In the genomic region with DNA sequence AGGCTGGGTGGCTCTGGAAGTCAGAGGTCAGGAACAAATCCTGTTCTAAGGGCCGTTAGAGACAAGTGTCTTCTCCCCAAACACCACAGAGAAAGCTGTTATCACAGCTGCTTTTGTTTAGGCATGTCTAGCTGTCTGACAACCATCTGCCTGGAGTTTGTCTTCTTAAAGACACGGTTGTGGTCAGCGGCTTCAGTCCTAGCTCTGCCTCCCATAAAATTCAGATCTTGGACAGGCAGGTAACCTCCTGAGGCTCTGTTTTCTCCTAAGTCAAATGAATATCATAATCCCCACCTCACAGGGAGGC, we compare ENCODE assay signal across 16 cellular contexts. TPM values are rescaled to one million over a fixed set of nuclear protein-coding genes. Genes with fewer than 3 reads are reported as not detected.
DNase-seq lines count a peak whose midpoint lies in the region; ATAC-seq, FAIRE-seq and TF ChIP-seq lines count a peak whose summit lies in the region.
"Had no signal": no experiment of that assay in that cellular context is flagged by ENCODE, and none has a peak within 500 bp of the region (broad histone marks: within the 10 kb centered on the region; RNA-seq: fewer than 3 reads in every experiment).

No MANE protein-coding gene starts in this region.

- H3F3A ChIP-seq in PC-3 (ENCODE audit: low read length, unreplicated experiment) = peaks cover 21% of the 10 kb centered on the region

- no peak overlapping the region for H3K4me3 Mint-ChIP-seq in effector memory CD8-positive, alpha-beta T cell
- H3K4me3 Mint-ChIP-seq: dendritic cell treated with granulocyte-macrophage colony-stimulating factor and Interleukin-4, amounts not matched to agents 40 ng/mL and 50 ng/mL, for 4 days had no signal

- H3K9me3 ChIP-seq in PC-3 (ENCODE audit: low read length) = no peaks in the 10 kb centered on the region
- no peaks in the 10 kb centered on the region for H3K9me3 ChIP-seq in H1 (ENCODE audit: insufficient read depth in 2 of 2, low read depth in 1 of 2, low read length in 1 of 2)
- no peaks in the 10 kb centered on the region for H3K9me3 ChIP-seq in neuronal stem cell (replicated peaks in 1 of 2; ENCODE audit: control insufficient read depth in 2 of 2, insufficient read depth in 1 of 2, low read depth in 1 of 2, low read length in 2 of 2)

- TF ChIP-seq POLR2A in H1 (IDR thresholded peaks at IDR 0.05; ENCODE audit: control extremely low read depth in 1 of 2, low read depth in 2 of 2, low read length in 2 of 2) = no peak

- POLR2A ChIA-PET in PC-3 (lab: Charles Lee; ENCODE audit: unreplicated experiment) = interaction anchor here (0.6 kb wide), 1 partner anchor 23 kb away, joined by 6 read pairs; no protein-coding TSS in a partner anchor
- POLR2A ChIA-PET in H1 (lab: Charles Lee; ENCODE audit: partially characterized antibody) = interaction anchor here (0.6 to 1.0 kb wide), 2 partner anchors 11 to 485 kb away, joined by 3 read pairs; no protein-coding TSS in a partner anchor

- no TSS peak for BruUV-seq in PC-3 (replicated peaks; lab: Mats Ljungman, UMichigan)

- H4K20me1 ChIP-seq in PC-3 (ENCODE audit: low read length) (peaks cover 23% of the 10 kb centered on the region), H1 (replicated peaks in 1 of 2; ENCODE audit: control insufficient read depth in 1 of 2, insufficient read depth in 2 of 2, low read length in 2 of 2) (no peaks in the 10 kb centered on the region)

- H2BK5ac ChIP-seq in H1 (ENCODE audit: low read depth, low read length) (no peak overlapping the region), neuronal stem cell (ENCODE audit: low read length) (no peak overlapping the region)

- H3K4me2 ChIP-seq in PC-3 (ENCODE audit: low read length) = peak overlapping the region; percentile 97
- H3K4me2 ChIP-seq in H1 (ENCODE audit: insufficient read depth in 1 of 2, low read depth in 2 of 2, low read length in 2 of 2) = no peak overlapping the region
- H3K4me2 ChIP-seq in neuronal stem cell (ENCODE audit: insufficient read depth, low read length, poor library complexity, severe bottlenecking) = no peak overlapping the region

- H3K27ac ChIP-seq in C4-2B (peak overlapping the region; percentile 49), PC-3 (ENCODE audit: low read length) (peak overlapping the region; percentile 96), H1 (ENCODE audit: low read depth, low read length) (no peak overlapping the region), neuronal stem cell (replicated peaks; ENCODE audit: low read length) (no peak overlapping the region)

- no peak overlapping the region for H4K5ac ChIP-seq in H1 (ENCODE audit: insufficient read length, low read depth, low read length)

- H2BK12ac ChIP-seq in H1 (ENCODE audit: low read depth, low read length) = no peak overlapping the region
- no peak overlapping the region for H2BK12ac ChIP-seq in neuronal stem cell (ENCODE audit: low read length)

- H3K4me3 ChIP-seq in PC-3 (ENCODE audit: low read length) (no peak overlapping the region), H1 (ENCODE audit: extremely low read depth in 1 of 4, insufficient read depth in 2 of 4, low read depth in 3 of 4, low read length in 4 of 4) (no peak overlapping the region), neuronal stem cell (ENCODE audit: low read length in 2 of 2) (no peak overlapping the region)

- H3K56ac ChIP-seq in H1 (replicated peaks; ENCODE audit: insufficient read length, low read depth, low read length) = no peak overlapping the region

- 90% methylated on average over 3 of the region's 3 CpGs; no CpG with 5 or more reads in 1 of the 2 experiments for WGBS in H1 (ENCODE audit: extremely low coverage in 1 of 2, insufficient coverage in 1 of 2, insufficient read length in 1 of 2, insufficient replicate concordance in 2 of 2, low coverage in 1 of 2, low lambda C conversion rate in 2 of 2, missing lambda C conversion rate in 1 of 2), 2 experiments
- WGBS in neuronal stem cell (ENCODE audit: extremely low coverage in 2 of 2, insufficient read length in 2 of 2, insufficient replicate concordance in 1 of 2), 2 donors = no CpG with 5 or more reads among the region's 3 CpGs

- H4K8ac ChIP-seq in H1 (ENCODE audit: extremely low read depth, insufficient read depth, low read length) = no peak overlapping the region
- H4K8ac ChIP-seq in neuronal stem cell (ENCODE audit: low read depth, low read length) = no peak overlapping the region

- H3K36me3 Mint-ChIP-seq in effector memory CD8-positive, alpha-beta T cell (ENCODE audit: insufficient read depth) = peaks cover 4% of the 10 kb centered on the region

- H3K79me1 ChIP-seq in H1 (ENCODE audit: low read depth, low read length) (no peaks in the 10 kb centered on the region), neuronal stem cell (ENCODE audit: low read depth, low read length) (no peaks in the 10 kb centered on the region)

- H3K23me2 ChIP-seq in H1 (ENCODE audit: low read depth, low read length) = peaks cover 15% of the 10 kb centered on the region

- no peak for TF ChIP-seq EP300 in H1 (IDR thresholded peaks at IDR 0.05; ENCODE audit: borderline replicate concordance in 1 of 2, low read depth in 2 of 2, low read length in 2 of 2)

- H3K14ac ChIP-seq in H1 (ENCODE audit: insufficient read length) (no peak overlapping the region), neuronal stem cell (ENCODE audit: low read length) (no peak overlapping the region)

- intact Hi-C loops in PC-3 (cut with micrococcal nuclease) = no loop called here

- no peaks in the 10 kb centered on the region for H3K9me3 Mint-ChIP-seq in effector memory CD8-positive, alpha-beta T cell
- H3K9me3 Mint-ChIP-seq: dendritic cell treated with granulocyte-macrophage colony-stimulating factor and Interleukin-4, amounts not matched to agents 40 ng/mL and 50 ng/mL, for 4 days had no signal

- peaks cover 58% of the 10 kb centered on the region for H3K79me2 ChIP-seq in PC-3 (ENCODE audit: low read length)
- no peaks in the 10 kb centered on the region for H3K79me2 ChIP-seq in H1 (ENCODE audit: control insufficient read depth in 1 of 2, insufficient read depth in 2 of 2, low read length in 2 of 2)

- no peak for TF ChIP-seq RAD21 in H1 (IDR thresholded peaks at IDR 0.05 in 1 of 2, conservative IDR thresholded peaks at IDR 0.05 in 1 of 2; ENCODE audit: low read depth in 2 of 2, low read length in 2 of 2)

- H3K4me1 Mint-ChIP-seq in effector memory CD8-positive, alpha-beta T cell (ENCODE audit: low read depth in 2 of 2) = peaks cover 30 to 31% of the 10 kb centered on the region in 2 donors

- no peak for FAIRE-seq in H1 (lab: Jason Lieb, UNC)

- no peak overlapping the region for H3K4ac ChIP-seq in H1 (replicated peaks; ENCODE audit: insufficient read length, low read depth, low read length)
- no peak overlapping the region for H3K4ac ChIP-seq in neuronal stem cell (ENCODE audit: low read length)

- 0 out of 2 replicates have a peak overlapping the region, but pooled peaks have one; percentile 24 for H2BK20ac ChIP-seq in H1 (ENCODE audit: low read length)

- H3K9me2 ChIP-seq in PC-3 (replicated peaks; ENCODE audit: low read length) = no peaks in the 10 kb centered on the region

- H2AFZ ChIP-seq in PC-3 (ENCODE audit: low read length) (no peak overlapping the region), H1 (ENCODE audit: low read length) (no peak overlapping the region), neuronal stem cell (ENCODE audit: low read length) (peak overlapping the region; percentile 53)

- TF ChIP-seq CTCF in C4-2B (conservative IDR thresholded peaks at IDR 0.05) (no peak), PC-3 (conservative IDR thresholded peaks at IDR 0.05; ENCODE audit: low read depth, low read length) (no peak), H1 (IDR thresholded peaks at IDR 0.05; ENCODE audit: control extremely low read depth in 1 of 3, insufficient read depth in 1 of 3, low read depth in 1 of 3, low read length in 3 of 3) (no peak)

- H2AK5ac ChIP-seq in H1 (ENCODE audit: low read depth, low read length) (no peak overlapping the region), neuronal stem cell (ENCODE audit: low read depth, low read length) (no peak overlapping the region)

- H3K23ac ChIP-seq in H1 (ENCODE audit: insufficient read length) = no peak overlapping the region
- no peak overlapping the region for H3K23ac ChIP-seq in neuronal stem cell (ENCODE audit: low read depth, low read length, poor library complexity)

- DNase-seq in PC-3 = no peak
- no peak for DNase-seq in H1 (ENCODE audit: low read depth in 1 of 2, low spot score in 2 of 2)
- no peak for DNase-seq in neuronal stem cell (ENCODE audit: low spot score)
- DNase-seq in NCI-H2029 treated with DMSO at 0.1 percent for 48 hours (lab: John Stamatoyannopoulos, UW) = no peak
- DNase-seq in effector memory CD8-positive, alpha-beta T cell = no peak
- DNase-seq: activated naive CD4-positive, alpha-beta T cell; head of caudate nucleus; NCI-H1417 treated with DMSO at 0.1 percent for 48 hours; T-helper 9 cell had no signal

- H3K9ac ChIP-seq in PC-3 (ENCODE audit: low read length) (peak overlapping the region; percentile 78; the same call in 1 of the 2 replicates), H1 (replicated peaks in 1 of 4; ENCODE audit: extremely low read depth in 1 of 4, low read depth in 3 of 4, low read length in 3 of 4) (no peak overlapping the region), neuronal stem cell (ENCODE audit: low read depth, low read length, poor library complexity) (peak overlapping the region; percentile 15)

- H2BK15ac ChIP-seq in H1 (ENCODE audit: low read length) = no peak overlapping the region
- no peak overlapping the region for H2BK15ac ChIP-seq in neuronal stem cell (ENCODE audit: low read length)

- no peak for ATAC-seq in PC-3
- no peak for ATAC-seq in GM21723 (IDR thresholded peaks at IDR 0.05; ENCODE audit: unreplicated experiment)
- ATAC-seq in HG03439 (IDR thresholded peaks at IDR 0.05; ENCODE audit: unreplicated experiment) = no peak
- no peak for ATAC-seq in effector memory CD8-positive, alpha-beta T cell (replicated peaks)

- no peak overlapping the region for H3K27ac Mint-ChIP-seq in effector memory CD8-positive, alpha-beta T cell
- H3K27ac Mint-ChIP-seq: CD14-positive monocyte; dendritic cell treated with granulocyte-macrophage colony-stimulating factor and Interleukin-4, amounts not matched to agents 40 ng/mL and 50 ng/mL, for 4 days had no signal

- H2BK120ac ChIP-seq in H1 (replicated peaks; ENCODE audit: low read depth, low read length) (no peak overlapping the region), neuronal stem cell (ENCODE audit: low read depth, low read length) (no peak overlapping the region)

- H3K36me3 ChIP-seq in PC-3 (ENCODE audit: low read depth, low read length) (peaks cover 20% of the 10 kb centered on the region), H1 (ENCODE audit: control insufficient read depth in 2 of 4, insufficient read depth in 4 of 4, low read length in 3 of 4) (no peaks in the 10 kb centered on the region), neuronal stem cell (replicated peaks in 1 of 2; ENCODE audit: control insufficient read depth in 2 of 2, insufficient read depth in 2 of 2, low read length in 2 of 2) (no peaks in the 10 kb centered on the region)

- peaks cover 75% of the 10 kb centered on the region for H3K4me1 ChIP-seq in PC-3 (ENCODE audit: insufficient read depth, low read length)
- H3K4me1 ChIP-seq in H1 (replicated peaks in 1 of 4; ENCODE audit: control insufficient read depth in 3 of 4, insufficient read depth in 4 of 4, low read length in 3 of 4) = peaks cover 11 to 21% (median 15%) of the 10 kb centered on the region in 4 experiments
- H3K4me1 ChIP-seq in neuronal stem cell (ENCODE audit: control insufficient read depth in 2 of 2, insufficient read depth in 1 of 2, low read depth in 1 of 2, low read length in 2 of 2) = peaks cover 6 to 23% of the 10 kb centered on the region in 2 donors

- H3K27me3 Mint-ChIP-seq in effector memory CD8-positive, alpha-beta T cell = peaks cover 0 to 9% of the 10 kb centered on the region in 2 donors

- H3K27me3 ChIP-seq in PC-3 (ENCODE audit: low read length) = no peaks in the 10 kb centered on the region
- peaks cover 0 to 13% (median 11%) of the 10 kb centered on the region in 4 experiments; a peak in 5 of 7 replicates for H3K27me3 ChIP-seq in H1 (replicated peaks in 1 of 4; ENCODE audit: control insufficient read depth in 3 of 4, extremely low read depth in 1 of 4, insufficient read depth in 3 of 4, low read length in 3 of 4)
- peaks cover 0 to 35% (median 20%) of the 10 kb centered on the region in 3 experiments for H3K27me3 ChIP-seq in neuronal stem cell (ENCODE audit: control insufficient read depth in 3 of 3, insufficient read depth in 3 of 3, low read depth in 1 of 3, low read length in 3 of 3)

- no peak overlapping the region for H3K18ac ChIP-seq in H1 (ENCODE audit: extremely low read depth, low read length)
- H3K18ac ChIP-seq in neuronal stem cell (ENCODE audit: low read length) = no peak overlapping the region

- CTCF ChIA-PET in PC-3 (lab: Charles Lee) (interaction anchor here (4.7 kb wide), 1 partner anchor 27 kb away, joined by 37 read pairs; no protein-coding TSS in a partner anchor), H1 (lab: Charles Lee; ENCODE audit: partially characterized antibody) (interaction anchor here (0.9 to 14.6 kb wide), 7 partner anchors 18 to 101 kb away, joined by 3 to 169 read pairs (median 13); partner anchors contain the start of gene PDK2)

- H4K91ac ChIP-seq in H1 (replicated peaks; ENCODE audit: insufficient read length, low read length) (no peak overlapping the region), neuronal stem cell (ENCODE audit: low read depth, low read length, poor library complexity) (no peak overlapping the region)

RNA-seq across cellular contexts. Expression of gene ITGA3, which starts 2.3 kb away (rescaled TPM):
- 598 and 763 TPM in 2 replicates for total RNA-seq in PC-3 (2014; rRNA removed)
- total RNA-seq in H1 (2021; fragmentation: NEBNext Ultra II Directional; extraction: Animal tissue kit (Norgen Biotek cat#: 25700)) = 21.7 and 24.2 TPM in 2 replicates
- polyA plus RNA-seq in H1 (2011; rRNA removed) = 24.0 and 34.4 TPM in 2 replicates
- 23.6 TPM for polyA plus RNA-seq in H1 (2011; cell fraction: cytosol; rRNA removed)
- polyA plus RNA-seq in H1 (2011; cell fraction: nucleus; rRNA removed) = 46.6 TPM
- 22.1 to 30.6 TPM (median 25.9 TPM) in 4 replicates for polyA plus RNA-seq in H1 (2012, experiment 1 of 2)
- polyA plus RNA-seq in H1 (2012, experiment 2 of 2) = 18.4 TPM
- 35.2 TPM for polyA plus RNA-seq in H1 (2013, experiment 1 of 2)
- polyA plus RNA-seq in H1 (2013, experiment 2 of 2) = 29.2 TPM
- polyA minus RNA-seq in H1 (2011; rRNA and poly(A)+ RNA removed) = 24.6 and 29.1 TPM in 2 replicates
- polyA minus RNA-seq in H1 (2011; cell fraction: cytosol; rRNA and poly(A)+ RNA removed) = 32.7 TPM
- polyA minus RNA-seq in H1 (2011; cell fraction: nucleus; rRNA and poly(A)+ RNA removed) = 31.4 TPM
- 8.3 TPM for polyA plus RNA-seq in neuronal stem cell (2013, experiment 1 of 2)
- polyA plus RNA-seq in neuronal stem cell (2013, experiment 2 of 2) = 6.8 TPM

RNA-seq across cellular contexts. Expression of gene PDK2, which starts 41.5 kb away (rescaled TPM):
- 31.9 and 37.6 TPM in 2 replicates for total RNA-seq in PC-3 (2014; rRNA removed)
- 17.8 and 18.3 TPM in 2 replicates for total RNA-seq in H1 (2021; fragmentation: NEBNext Ultra II Directional; extraction: Animal tissue kit (Norgen Biotek cat#: 25700))
- polyA plus RNA-seq in H1 (2011; rRNA removed) = 121 and 154 TPM in 2 replicates
- polyA plus RNA-seq in H1 (2011; cell fraction: cytosol; rRNA removed) = 49.3 TPM
- 74.7 TPM for polyA plus RNA-seq in H1 (2011; cell fraction: nucleus; rRNA removed)
- polyA plus RNA-seq in H1 (2012, experiment 1 of 2) = 14.5 to 28.8 TPM (median 21.8 TPM) in 4 replicates
- 16.0 TPM for polyA plus RNA-seq in H1 (2012, experiment 2 of 2)
- polyA plus RNA-seq in H1 (2013, experiment 1 of 2) = 17.4 TPM
- 17.7 TPM for polyA plus RNA-seq in H1 (2013, experiment 2 of 2)
- 63.4 and 70.8 TPM in 2 replicates for polyA minus RNA-seq in H1 (2011; rRNA and poly(A)+ RNA removed)
- 22.0 TPM for polyA minus RNA-seq in H1 (2011; cell fraction: cytosol; rRNA and poly(A)+ RNA removed)
- 45.0 TPM for polyA minus RNA-seq in H1 (2011; cell fraction: nucleus; rRNA and poly(A)+ RNA removed)
- polyA plus RNA-seq in neuronal stem cell (2013, experiment 1 of 2) = 40.5 TPM
- 39.2 TPM for polyA plus RNA-seq in neuronal stem cell (2013, experiment 2 of 2)

RNA-seq across cellular contexts. Expression of gene DLX3, which starts 58.6 kb away (rescaled TPM):
- 0.18 and 0.23 TPM in 2 replicates for total RNA-seq in PC-3 (2014; rRNA removed)
- total RNA-seq in H1 (2021; fragmentation: NEBNext Ultra II Directional; extraction: Animal tissue kit (Norgen Biotek cat#: 25700)) = 0.15 TPM in 1 of 2 replicates, not detected in the other
- polyA plus RNA-seq in H1 (2011; rRNA removed) = 0.06 and 0.20 TPM in 2 replicates
- polyA plus RNA-seq in H1 (2011; cell fraction: cytosol; rRNA removed) = 0.12 TPM
- 0.29 TPM for polyA plus RNA-seq in H1 (2011; cell fraction: nucleus; rRNA removed)
- polyA plus RNA-seq in H1 (2012, experiment 1 of 2) = 0.15 to 0.25 TPM (median 0.25 TPM) in 3 of 4 replicates, not detected in the other
- polyA plus RNA-seq in H1 (2012, experiment 2 of 2) = 0.35 TPM
- polyA plus RNA-seq in H1 (2013, experiment 1 of 2) = 0.12 TPM
- polyA plus RNA-seq in H1 (2013, experiment 2 of 2) = 0.17 TPM
- 0.09 and 0.10 TPM in 2 replicates for polyA minus RNA-seq in H1 (2011; rRNA and poly(A)+ RNA removed)
- not detected for polyA minus RNA-seq in H1 (2011; cell fraction: cytosol; rRNA and poly(A)+ RNA removed)
- 1.3 TPM for polyA minus RNA-seq in H1 (2011; cell fraction: nucleus; rRNA and poly(A)+ RNA removed)
- polyA plus RNA-seq in neuronal stem cell (2013, experiment 1 of 2) = 1.2 TPM
- polyA plus RNA-seq in neuronal stem cell (2013, experiment 2 of 2) = 1.1 TPM
- total RNA-seq: HT-29, skeletal muscle tissue had no signal
- polyA plus RNA-seq: CD14-positive monocyte had no signal

Comparison
In these comparisons a context has a peak if more than half of its experiments do, and no peak if none do; other contexts are left out.
1. H3K27ac ChIP-seq: peak in C4-2B (single experiment) and PC-3 (single experiment); none in H1 (single experiment) and neuronal stem cell (single experiment).
2. H3K9ac ChIP-seq: peak in PC-3 (single experiment) and neuronal stem cell (single experiment); none in H1 (0 of 4).
3. RNA of gene ITGA3, which starts 2.3 kb away (total RNA-seq): 598 to 763 TPM in PC-3; 21.7 to 24.2 TPM in H1; every median in the first group is over 10 times any median in the second.